Comparison of ENCODE assay signal across 26 cellular contexts in genomic region chr5:52660621-52661020, GRCh38.
"Had no signal": no experiment of that assay in that cellular context is flagged by ENCODE, and none has a peak within 500 bp of the region (broad histone marks: within the 10 kb centered on the region; RNA-seq: fewer than 3 reads in every experiment).

No MANE protein-coding gene starts in this region.

- ATAC-seq: stimulated activated effector memory CD8-positive, alpha-beta T cell treated with anti-CD3 and anti-CD28 coated beads, Interleukin-12 subunit alpha, Interleukin-12 subunit beta, amount 100 ng/mL, for 72 hours; stimulated activated memory B cell treated with anti-CD40 and anti-IgM and Interleukin-4, amounts not matched to agents 10 μg/mL and 1 μg/mL and 100 μg/mL, for 72 hours; stimulated activated naive B cell treated with anti-CD40 and anti-IgM and Interleukin-4, amounts not matched to agents 10 μg/mL and 1 μg/mL and 100 μg/mL, for 72 hours; stimulated activated naive CD8-positive, alpha-beta T cell treated with anti-CD3 and anti-CD28 coated beads, Interleukin-15, amount 100 ng/mL, for 72 hours; stimulated activated naive CD8-positive, alpha-beta T cell treated with anti-CD3 and anti-CD28 coated beads, Interleukin-15, Interleukin-2, amounts not matched to agents 100 U/mL and 50 U/mL, for 24 hours; upper lobe of right lung had no signal

- DNase-seq: stimulated activated CD4-positive, alpha-beta T cell treated with anti-CD3 and anti-CD28 coated beads, Interleukin-2, amount 100 ng/mL, for 48 hours; stimulated activated CD4-positive, alpha-beta T cell treated with anti-CD3 and anti-CD28 coated beads, Interleukin-4, amount 100 ng/mL, for 1 hour; stimulated activated CD4-positive, alpha-beta T cell treated with anti-CD3 and anti-CD28 coated beads, Interleukin-4, amount 100 ng/mL, for 24 hours; stimulated activated CD4-positive, alpha-beta T cell treated with anti-CD3 and anti-CD28 coated beads, Interleukin-4, amount 100 ng/mL, for 4 hours; stimulated activated CD8-positive, alpha-beta memory T cell treated with anti-CD3 and anti-CD28 coated beads, Interleukin-4, amount 100 ng/mL, for 48 hours; stimulated activated naive B cell treated with anti-CD40 and anti-IgM and Interleukin-4, amounts not matched to agents 10 μg/mL and 1 μg/mL and 100 μg/mL, for 72 hours; stimulated activated naive CD4-positive, alpha-beta T cell; stimulated activated naive CD4-positive, alpha-beta T cell treated with Interleukin-2 at 50 U/mL for 16 hours; stimulated activated naive CD8-positive, alpha-beta T cell treated with anti-CD3 and anti-CD28 coated beads, Interleukin-15, amount 100 ng/mL, for 72 hours; stimulated activated naive CD8-positive, alpha-beta T cell treated with anti-CD3 and anti-CD28 coated beads, Interleukin-15, Interleukin-2, amounts not matched to agents 100 U/mL and 50 U/mL, for 24 hours; stomach; substantia nigra; testis; thyroid gland; tibial artery; transverse colon; trophoblast cell; upper lobe of left lung; upper lobe of right lung; uterus had no signal

- H3K36me3 ChIP-seq: stomach, suprapubic skin, thoracic aorta, thyroid gland, tibial artery, tibial nerve, transverse colon, upper lobe of left lung, upper lobe of right lung, uterus, vagina had no signal

- H3K27me3 ChIP-seq: stomach, suprapubic skin, testis, thyroid gland, tibial artery, upper lobe of left lung, upper lobe of right lung, uterus, vagina had no signal

- H3K27ac ChIP-seq: stomach, suprapubic skin, testis, thoracic aorta, thyroid gland, tibial artery, tibial nerve, transverse colon, upper lobe of left lung, upper lobe of right lung, uterus, vagina had no signal

- H3K9me3 ChIP-seq: stomach, suprapubic skin, testis, thoracic aorta, thyroid gland, tibial artery, tibial nerve, transverse colon, upper lobe of left lung, upper lobe of right lung, uterus, vagina had no signal

- H3K4me1 ChIP-seq: suprapubic skin, testis, upper lobe of right lung, uterus, vagina had no signal

- H3K4me3 ChIP-seq: stomach, suprapubic skin, testis, thoracic aorta, thyroid gland, tibial artery, tibial nerve, transverse colon, upper lobe of left lung, upper lobe of right lung, uterus, vagina had no signal
